Comparison of ENCODE assay signal across 1 cellular context in genomic region chr2:218517434-218518206, GRCh38.
A peak's percentile ranks its signal among the peaks of the same experiment; 100 is the strongest.
TF ChIP-seq lines count a peak whose summit lies in the region.

No MANE protein-coding gene starts in this region.

TF ChIP-seq in GM12878, 131 proteins besides CTCF, POLR2A, EP300 and RAD21 (continued from another document and continues in another):
- no peak for TF ChIP-seq CHD4 (IDR thresholded peaks at IDR 0.05)
- peak; percentile 19; the same call in 1 of the 2 replicates for TF ChIP-seq CBX5 (IDR thresholded peaks at IDR 0.05; ENCODE audit: low read depth)
- no peak for TF ChIP-seq BMI1 (IDR thresholded peaks at IDR 0.05; ENCODE audit: borderline replicate concordance)
- TF ChIP-seq NFIC (IDR thresholded peaks at IDR 0.05; ENCODE audit: low read depth, low read length) = peak; percentile 62
- TF ChIP-seq ZZZ3 (IDR thresholded peaks at IDR 0.05; ENCODE audit: control insufficient read depth, insufficient read length, low read depth) = no peak
- no peak for TF ChIP-seq MYC (IDR thresholded peaks at IDR 0.05; ENCODE audit: insufficient read depth, insufficient read length, insufficient replicate concordance, low read length, severe bottlenecking)
- peak; percentile 62 for TF ChIP-seq TCF7 (IDR thresholded peaks at IDR 0.05; ENCODE audit: borderline replicate concordance)
- TF ChIP-seq BCL11A (IDR thresholded peaks at IDR 0.05; ENCODE audit: low read depth, low read length) = 0 out of 2 replicates have a peak, but pooled peaks have one; percentile 13
- no peak for TF ChIP-seq SUPT20H (IDR thresholded peaks at IDR 0.05; ENCODE audit: borderline replicate concordance, control insufficient read depth, low read depth, low read length)
- 0 out of 2 replicates have a peak, but pooled peaks have one; percentile 30 for TF ChIP-seq FOXM1 (IDR thresholded peaks at IDR 0.05; ENCODE audit: low read depth, low read length)
- no peak for TF ChIP-seq CEBPB (IDR thresholded peaks at IDR 0.05; ENCODE audit: borderline replicate concordance in 1 of 2, low read depth in 2 of 2, low read length in 2 of 2)
- TF ChIP-seq ATF2 (IDR thresholded peaks at IDR 0.05; ENCODE audit: low read length) = peak; percentile 53; the same call in 1 of the 2 replicates
- TF ChIP-seq RCOR1 (conservative IDR thresholded peaks at IDR 0.05; ENCODE audit: low read depth, low read length) = no peak
- no peak for TF ChIP-seq RAD51 (IDR thresholded peaks at IDR 0.05)
- TF ChIP-seq IKZF1 (conservative IDR thresholded peaks at IDR 0.05) = no peak
- no peak for TF ChIP-seq FOS (IDR thresholded peaks at IDR 0.05; ENCODE audit: borderline replicate concordance, extremely low read depth, insufficient read length)
- no peak for TF ChIP-seq SUZ12 (IDR thresholded peaks at IDR 0.05; ENCODE audit: unreplicated experiment)
- no peak for TF ChIP-seq E4F1 (IDR thresholded peaks at IDR 0.05; ENCODE audit: borderline replicate concordance, partially characterized antibody)
- peak; percentile 64 for TF ChIP-seq MTA2 (IDR thresholded peaks at IDR 0.05; ENCODE audit: low read depth)
- TF ChIP-seq MEF2B (IDR thresholded peaks at IDR 0.05; ENCODE audit: partially characterized antibody, poor library complexity, severe bottlenecking) = peak; percentile 59
- TF ChIP-seq CREB1 (IDR thresholded peaks at IDR 0.05; ENCODE audit: low read depth) = peak; percentile 75
- peak; percentile 28 for TF ChIP-seq SKIL (IDR thresholded peaks at IDR 0.05; ENCODE audit: low read depth, poor library complexity, severe bottlenecking)
- peak; percentile 83 for TF ChIP-seq NR2C1 (IDR thresholded peaks at IDR 0.05)
- peak; percentile 46; the same call in 1 of the 2 replicates for TF ChIP-seq IRF4 (IDR thresholded peaks at IDR 0.05; ENCODE audit: low read depth, low read length)
- no peak for TF ChIP-seq USF2 (IDR thresholded peaks at IDR 0.05; ENCODE audit: borderline replicate concordance, low read depth, low read length)
- peak; percentile 87 for TF ChIP-seq JUNB (IDR thresholded peaks at IDR 0.05)
- TF ChIP-seq TAF1 (IDR thresholded peaks at IDR 0.05; ENCODE audit: borderline replicate concordance, low read depth, low read length) = no peak
- TF ChIP-seq YBX1 (IDR thresholded peaks at IDR 0.05) = no peak
- TF ChIP-seq PML (IDR thresholded peaks at IDR 0.05; ENCODE audit: low read length) = no peak
- no peak for TF ChIP-seq KAT2A (conservative IDR thresholded peaks at IDR 0.05; ENCODE audit: control insufficient read depth, low read depth, low read length)
- peak; percentile 66; the same call in 1 of the 2 replicates for TF ChIP-seq CREM (IDR thresholded peaks at IDR 0.05; ENCODE audit: low read depth)
- no peak for TF ChIP-seq ETV6 (conservative IDR thresholded peaks at IDR 0.05 in 1 of 2, IDR thresholded peaks at IDR 0.05 in 1 of 2; ENCODE audit: borderline replicate concordance in 1 of 2, low read depth in 1 of 2)
- no peak for TF ChIP-seq ESRRA (IDR thresholded peaks at IDR 0.05; ENCODE audit: low read length)
- no peak for TF ChIP-seq POU2F2 (IDR thresholded peaks at IDR 0.05; ENCODE audit: borderline replicate concordance, low read depth, low read length)
- no peak for TF ChIP-seq HDAC6 (IDR thresholded peaks at IDR 0.05; ENCODE audit: unreplicated experiment)
- peak; percentile 76; the same call in 1 of the 2 replicates for TF ChIP-seq MEF2A (IDR thresholded peaks at IDR 0.05; ENCODE audit: insufficient read depth, low read depth, low read length)
- no peak for TF ChIP-seq SPI1 (IDR thresholded peaks at IDR 0.05; ENCODE audit: borderline replicate concordance, insufficient read depth, low read depth, low read length)
- peak; percentile 95 for TF ChIP-seq PKNOX1 (IDR thresholded peaks at IDR 0.05)
- peak; percentile 95 for TF ChIP-seq NR2F1 (conservative IDR thresholded peaks at IDR 0.05)
- TF ChIP-seq BACH1 (IDR thresholded peaks at IDR 0.05; ENCODE audit: borderline replicate concordance) = no peak
- TF ChIP-seq IRF5 (IDR thresholded peaks at IDR 0.05; ENCODE audit: borderline replicate concordance) = no peak
- no peak for TF ChIP-seq RBBP5 (conservative IDR thresholded peaks at IDR 0.05)
- 0 out of 2 replicates have a peak, but pooled peaks have one; percentile 27 for TF ChIP-seq DPF2 (IDR thresholded peaks at IDR 0.05)
- no peak for TF ChIP-seq RFX5 (IDR thresholded peaks at IDR 0.05; ENCODE audit: low read depth, low read length)
- TF ChIP-seq ELK1 (IDR thresholded peaks at IDR 0.05; ENCODE audit: low read depth, low read length) = no peak
- TF ChIP-seq PBX3 (IDR thresholded peaks at IDR 0.05; ENCODE audit: insufficient replicate concordance, low read depth, low read length) = peak; percentile 72
- TF ChIP-seq E2F4 (IDR thresholded peaks at IDR 0.05; ENCODE audit: low read depth, low read length) = no peak
- TF ChIP-seq HSF1 (IDR thresholded peaks at IDR 0.05; ENCODE audit: low read depth, low read length) = no peak
